9 cellular contexts compared by ENCODE assay signal in the genomic region with DNA sequence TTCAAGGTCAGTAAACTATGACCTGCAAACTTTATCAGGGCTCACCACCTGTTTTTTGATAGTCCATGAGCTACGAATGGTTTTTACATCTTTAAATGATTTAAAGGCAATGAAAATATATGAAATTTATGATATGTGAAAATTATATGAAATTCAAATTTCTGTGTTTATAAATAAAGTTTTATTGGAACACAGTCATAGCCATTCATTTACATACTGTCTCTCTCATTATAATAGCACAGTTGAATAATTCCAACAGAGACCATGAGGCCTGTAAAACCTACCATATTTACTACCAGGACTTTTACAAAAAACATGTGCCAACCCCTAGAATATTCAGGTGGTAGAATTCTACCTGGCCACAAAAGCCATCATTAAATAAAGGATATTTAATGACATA.
"Had no signal": no experiment of that assay in that cellular context is flagged by ENCODE, and none has a peak within 500 bp of the region (broad histone marks: within the 10 kb centered on the region; RNA-seq: fewer than 3 reads in every experiment).

No MANE protein-coding gene starts in this region.

- FAIRE-seq: H54, HepG2 had no signal

- H3K4me3 Mint-ChIP-seq: GM23338, H9, HFFc6, IgD-negative memory B cell had no signal

- H3K27ac Mint-ChIP-seq: GM23338, H9, HFFc6, IgD-negative memory B cell had no signal

- H3K27ac ChIP-seq: HL-60 had no signal

- H3K4me2 ChIP-seq: GM23338 had no signal

- H3K27me3 Mint-ChIP-seq: IgD-negative memory B cell had no signal

- H3K4me3 ChIP-seq: GM23338 had no signal

- H3K9me3 Mint-ChIP-seq: GM23338, H9, HFFc6, IgD-negative memory B cell had no signal

- H2AFZ ChIP-seq: GM23338 had no signal

- DNase-seq: H9, HCEC 1CT, HFFc6, KG1 had no signal

- ATAC-seq: GM23338, HepG2 had no signal
